29 cellular contexts compared by ENCODE assay signal in the genomic region with DNA sequence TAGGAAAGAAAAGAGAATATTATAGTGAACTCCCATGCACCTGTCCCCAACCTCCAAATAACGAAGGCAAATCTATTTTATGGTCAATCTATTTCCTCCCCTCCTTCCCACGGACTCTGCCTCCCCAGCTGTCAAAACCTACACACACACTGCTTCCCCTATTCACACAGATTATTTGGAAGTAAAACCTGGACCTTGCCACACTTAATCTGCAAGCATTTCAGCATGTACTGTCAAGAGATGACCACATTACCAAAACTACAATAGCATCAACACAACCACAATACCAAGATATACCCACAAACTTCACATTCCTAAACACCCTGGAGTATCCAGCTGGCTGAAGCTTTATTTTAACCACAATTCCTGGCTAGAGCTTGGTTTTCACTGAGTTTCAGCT. TPM values are rescaled to one million over a fixed set of nuclear protein-coding genes. Genes with fewer than 3 reads are reported as not detected.
A peak's percentile ranks its signal among the peaks of the same experiment; 100 is the strongest.
DNase-seq lines count a peak whose midpoint lies in the region; ATAC-seq, FAIRE-seq and TF ChIP-seq lines count a peak whose summit lies in the region.
"Had no signal": no experiment of that assay in that cellular context is flagged by ENCODE, and none has a peak within 500 bp of the region (broad histone marks: within the 10 kb centered on the region; RNA-seq: fewer than 3 reads in every experiment).

No MANE protein-coding gene starts in this region.

- no peak overlapping the region for H2AK5ac ChIP-seq in H1 (ENCODE audit: low read depth, low read length)

- H3K9me3 Mint-ChIP-seq in GM23338 (no peaks in the 10 kb centered on the region), neural crest cell (no peaks in the 10 kb centered on the region)
- no peaks in the 10 kb centered on the region for H3K9me3 Mint-ChIP-seq in activated CD4-positive, alpha-beta T cell treated with anti-CD3 and anti-CD28 coated beads, Interleukin-2, amount 10 ng/mL, durations not matched to agents 24 days and 14 days
- H3K9me3 Mint-ChIP-seq: CD8-positive, alpha-beta T cell had no signal

- H3K27me3 ChIP-seq in GM23338 (ENCODE audit: insufficient read depth) = peaks cover 100% of the 10 kb centered on the region
- no peaks in the 10 kb centered on the region for H3K27me3 ChIP-seq in Loucy (ENCODE audit: insufficient read depth, low read length, poor library complexity, severe bottlenecking)
- H3K27me3 ChIP-seq in H1 (replicated peaks in 1 of 4; ENCODE audit: control insufficient read depth in 3 of 4, extremely low read depth in 1 of 4, insufficient read depth in 3 of 4, low read length in 3 of 4) = peaks cover 67 to 97% (median 89%) of the 10 kb centered on the region in 4 experiments

- intact Hi-C loops in activated CD4-positive, alpha-beta T cell treated with anti-CD3 and anti-CD28 coated beads, Interleukin-2, amount 10 ng/mL, durations not matched to agents 24 days and 14 days (cut with micrococcal nuclease) = loop anchor here (5.0 to 10.0 kb wide), 3 partner anchors 363 to 895 kb away; a partner anchor contains a TSS

- WGBS in H1 (ENCODE audit: extremely low coverage in 1 of 2, insufficient coverage in 1 of 2, insufficient read length in 1 of 2, insufficient replicate concordance in 2 of 2, low coverage in 1 of 2, low lambda C conversion rate in 2 of 2, missing lambda C conversion rate in 1 of 2), 2 experiments = 45% methylated on average over 2 of the region's 2 CpGs; no CpG with 5 or more reads in 1 of the 2 experiments

- no peak for TF ChIP-seq POLR2A in H1 (IDR thresholded peaks at IDR 0.05; ENCODE audit: control extremely low read depth in 1 of 2, low read depth in 2 of 2, low read length in 2 of 2)

- peaks cover 6% of the 10 kb centered on the region for H3K23me2 ChIP-seq in H1 (ENCODE audit: low read depth, low read length)

- peaks cover 6% of the 10 kb centered on the region; the same call in 1 of the 2 replicates for H3F3A ChIP-seq in GM23338 (replicated peaks; ENCODE audit: low read depth)
- no peaks in the 10 kb centered on the region for H3F3A ChIP-seq in Loucy (ENCODE audit: low read depth)

- no peak overlapping the region for H3K14ac ChIP-seq in H1 (ENCODE audit: insufficient read length)

- H3K27ac Mint-ChIP-seq in GM23338 (no peak overlapping the region), neural crest cell (ENCODE audit: unreplicated experiment) (no peak overlapping the region)
- no peak overlapping the region for H3K27ac Mint-ChIP-seq in activated CD4-positive, alpha-beta T cell treated with anti-CD3 and anti-CD28 coated beads, Interleukin-2, amount 10 ng/mL, durations not matched to agents 24 days and 14 days
- H3K27ac Mint-ChIP-seq: CD8-positive, alpha-beta T cell had no signal

- no peaks in the 10 kb centered on the region for H3K36me3 ChIP-seq in GM23338 (ENCODE audit: insufficient read depth)
- H3K36me3 ChIP-seq in Loucy (ENCODE audit: insufficient read depth, low read length) = no peaks in the 10 kb centered on the region
- 0 out of 8 replicates have a peak, but pooled peaks cover 0 to 3% (median 0%) of the 10 kb centered on the region in 4 experiments for H3K36me3 ChIP-seq in H1 (ENCODE audit: control insufficient read depth in 2 of 4, insufficient read depth in 4 of 4, low read length in 3 of 4)
- H3K36me3 ChIP-seq: BLaER1, Peyer's patch had no signal

- CTCF ChIA-PET in H1 (lab: Charles Lee; ENCODE audit: partially characterized antibody) = interaction anchor here (0.6 to 15.5 kb wide), 14 partner anchors 11 to 515 kb away, joined by 3 to 531 read pairs (median 8); a partner anchor contains a TSS

- no peak overlapping the region for H3K4me3 ChIP-seq in GM23338
- H3K4me3 ChIP-seq in Loucy (ENCODE audit: low read length, poor library complexity, severe bottlenecking) = no peak overlapping the region
- no peak overlapping the region for H3K4me3 ChIP-seq in H1 (ENCODE audit: extremely low read depth in 1 of 4, insufficient read depth in 2 of 4, low read depth in 3 of 4, low read length in 4 of 4)
- H3K4me3 ChIP-seq: BLaER1, Peyer's patch had no signal

- no peak overlapping the region for H2BK12ac ChIP-seq in H1 (ENCODE audit: low read depth, low read length)

- H3K36me3 Mint-ChIP-seq in GM23338 (ENCODE audit: low read depth) (no peaks in the 10 kb centered on the region), neural crest cell (ENCODE audit: low read depth) (no peaks in the 10 kb centered on the region)
- H3K36me3 Mint-ChIP-seq in activated CD4-positive, alpha-beta T cell treated with anti-CD3 and anti-CD28 coated beads, Interleukin-2, amount 10 ng/mL, durations not matched to agents 24 days and 14 days (ENCODE audit: low read depth) = peaks cover 3% of the 10 kb centered on the region
- H3K36me3 Mint-ChIP-seq: CD8-positive, alpha-beta T cell had no signal

- H2AFZ ChIP-seq in GM23338 (no peak overlapping the region), Loucy (ENCODE audit: low read length) (0 out of 2 replicates have a peak overlapping the region, but pooled peaks have one; percentile 56), H1 (ENCODE audit: low read length) (no peak overlapping the region)

- TF ChIP-seq EP300 in H1 (IDR thresholded peaks at IDR 0.05; ENCODE audit: borderline replicate concordance in 1 of 2, low read depth in 2 of 2, low read length in 2 of 2) = no peak

- no peak for TF ChIP-seq RAD21 in H1 (IDR thresholded peaks at IDR 0.05 in 1 of 2, conservative IDR thresholded peaks at IDR 0.05 in 1 of 2; ENCODE audit: low read depth in 2 of 2, low read length in 2 of 2)

- H3K4me2 ChIP-seq in GM23338 = no peak overlapping the region
- H3K4me2 ChIP-seq in Loucy (ENCODE audit: low read depth, low read length, poor library complexity, severe bottlenecking) = no peak overlapping the region
- no peak overlapping the region; a peak in 1 of 4 replicates for H3K4me2 ChIP-seq in H1 (ENCODE audit: insufficient read depth in 1 of 2, low read depth in 2 of 2, low read length in 2 of 2)
- H3K4me2 ChIP-seq: BLaER1 had no signal

- TF ChIP-seq CTCF in GM23338 (conservative IDR thresholded peaks at IDR 0.05; ENCODE audit: low read depth in 2 of 2) (no peak), Loucy (conservative IDR thresholded peaks at IDR 0.05; ENCODE audit: low read length) (no peak), H1 (IDR thresholded peaks at IDR 0.05; ENCODE audit: control extremely low read depth in 1 of 3, insufficient read depth in 1 of 3, low read depth in 1 of 3, low read length in 3 of 3) (no peak), neural crest cell (conservative IDR thresholded peaks at IDR 0.05) (no peak)

- H3K4me1 Mint-ChIP-seq in GM23338 (peaks cover 27% of the 10 kb centered on the region), neural crest cell (peaks cover 12% of the 10 kb centered on the region)
- H3K4me1 Mint-ChIP-seq in activated CD4-positive, alpha-beta T cell treated with anti-CD3 and anti-CD28 coated beads, Interleukin-2, amount 10 ng/mL, durations not matched to agents 24 days and 14 days = peaks cover 9% of the 10 kb centered on the region

- no peak overlapping the region; the same call in 2 of the 3 replicates for H3K4me3 Mint-ChIP-seq in GM23338
- peak overlapping the region; percentile 11 for H3K4me3 Mint-ChIP-seq in neural crest cell
- H3K4me3 Mint-ChIP-seq in activated CD4-positive, alpha-beta T cell treated with anti-CD3 and anti-CD28 coated beads, Interleukin-2, amount 10 ng/mL, durations not matched to agents 24 days and 14 days = no peak overlapping the region

- no peak overlapping the region; the same call in 1 of the 2 replicates for H2BK15ac ChIP-seq in H1 (ENCODE audit: low read length)

- H4K20me1 ChIP-seq in GM23338 (replicated peaks; ENCODE audit: insufficient read depth) = peaks cover 12% of the 10 kb centered on the region
- no peaks in the 10 kb centered on the region for H4K20me1 ChIP-seq in Loucy (ENCODE audit: insufficient read depth, low read length, poor library complexity, severe bottlenecking)
- peaks cover 18 to 20% of the 10 kb centered on the region in 2 experiments for H4K20me1 ChIP-seq in H1 (replicated peaks in 1 of 2; ENCODE audit: control insufficient read depth in 1 of 2, insufficient read depth in 2 of 2, low read length in 2 of 2)

- DNase-seq in GM23338 (ENCODE audit: low spot score) = no peak
- no peak for DNase-seq in H1 (ENCODE audit: low read depth in 1 of 2, low spot score in 2 of 2)
- DNase-seq in neural crest cell (ENCODE audit: low read depth, low spot score) = no peak
- DNase-seq in NCI-H1092 treated with DMSO at 0.1 percent for 48 hours (lab: John Stamatoyannopoulos, UW) = no peak
- no peak for DNase-seq in A172 (ENCODE audit: low spot score)
- no peak for DNase-seq in activated CD4-positive, alpha-beta T cell treated with anti-CD3 and anti-CD28 coated beads, Interleukin-2, amount 10 ng/mL, durations not matched to agents 24 days and 14 days
- no peak for DNase-seq in left lobe of liver (ENCODE audit: low spot score)
- DNase-seq: CD8-positive, alpha-beta T cell; DMS153; KBM-7; NCI-H1105; NCI-H146; NCI-H2029 treated with DMSO at 0.1 percent for 48 hours; NCI-H2171; NCI-H345; NCI-H524 treated with DMSO at 0.1 percent for 48 hours; NCI-H82; Peyer's patch had no signal

- no peak overlapping the region for H3K23ac ChIP-seq in H1 (ENCODE audit: insufficient read length)

- no peak overlapping the region for H4K8ac ChIP-seq in H1 (ENCODE audit: extremely low read depth, insufficient read depth, low read length)

- H3K9ac ChIP-seq in Loucy (ENCODE audit: low read depth, low read length, poor library complexity, severe bottlenecking) (no peak overlapping the region), H1 (replicated peaks in 1 of 4; ENCODE audit: extremely low read depth in 1 of 4, low read depth in 3 of 4, low read length in 3 of 4) (no peak overlapping the region)
- H3K9ac ChIP-seq: BLaER1 had no signal

- ATAC-seq in GM23338 (no peak), left lobe of liver (no peak)
- ATAC-seq: CD8-positive, alpha-beta T cell; HepG2; SK-N-SH treated with all-trans-retinoic acid at 6 μM for 48 hours had no signal

- H3K18ac ChIP-seq in H1 (ENCODE audit: extremely low read depth, low read length) = no peak overlapping the region

- POLR2A ChIA-PET in H1 (lab: Charles Lee; ENCODE audit: partially characterized antibody) = interaction anchor here (0.6 to 4.6 kb wide), 2 partner anchors 33 to 334 kb away, joined by 6 to 24 read pairs; a partner anchor contains a TSS

- no peaks in the 10 kb centered on the region for H3K79me1 ChIP-seq in H1 (ENCODE audit: low read depth, low read length)

- H3K56ac ChIP-seq in H1 (replicated peaks; ENCODE audit: insufficient read length, low read depth, low read length) = no peak overlapping the region

- no peak overlapping the region for H2BK5ac ChIP-seq in H1 (ENCODE audit: low read depth, low read length)

- H3K27me3 Mint-ChIP-seq in GM23338 (ENCODE audit: insufficient read depth, low read depth, poor library complexity) = peaks cover 97% of the 10 kb centered on the region
- peaks cover 100% of the 10 kb centered on the region for H3K27me3 Mint-ChIP-seq in neural crest cell (ENCODE audit: low read depth)
- peaks cover 76% of the 10 kb centered on the region for H3K27me3 Mint-ChIP-seq in activated CD4-positive, alpha-beta T cell treated with anti-CD3 and anti-CD28 coated beads, Interleukin-2, amount 10 ng/mL, durations not matched to agents 24 days and 14 days

- H3K4ac ChIP-seq in H1 (replicated peaks; ENCODE audit: insufficient read length, low read depth, low read length) = no peak overlapping the region

- peaks cover 9% of the 10 kb centered on the region for H3K4me1 ChIP-seq in GM23338 (ENCODE audit: insufficient read depth)
- H3K4me1 ChIP-seq in Loucy (ENCODE audit: insufficient read depth, low read length, poor library complexity, severe bottlenecking) = peaks cover 5% of the 10 kb centered on the region
- peaks cover 0 to 26% (median 8%) of the 10 kb centered on the region in 4 experiments; a peak in 6 of 7 replicates for H3K4me1 ChIP-seq in H1 (replicated peaks in 1 of 4; ENCODE audit: control insufficient read depth in 3 of 4, insufficient read depth in 4 of 4, low read length in 3 of 4)

- H3K9me3 ChIP-seq in Loucy (ENCODE audit: insufficient read depth, low read depth, low read length) (no peaks in the 10 kb centered on the region), H1 (ENCODE audit: insufficient read depth in 2 of 2, low read depth in 1 of 2, low read length in 1 of 2) (no peaks in the 10 kb centered on the region)
- H3K9me3 ChIP-seq: Peyer's patch had no signal

- H3K27ac ChIP-seq in GM23338 (ENCODE audit: low read depth) (no peak overlapping the region), H1 (ENCODE audit: low read depth, low read length) (no peak overlapping the region)
- H3K27ac ChIP-seq: BLaER1, HL-60, Peyer's patch had no signal

- no peak overlapping the region for H2BK120ac ChIP-seq in H1 (replicated peaks; ENCODE audit: low read depth, low read length)

- H4K5ac ChIP-seq in H1 (ENCODE audit: insufficient read length, low read depth, low read length) = no peak overlapping the region

- H3K79me2 ChIP-seq in GM23338 (replicated peaks; ENCODE audit: insufficient read depth) (no peaks in the 10 kb centered on the region), Loucy (ENCODE audit: insufficient read depth, low read length) (no peaks in the 10 kb centered on the region), H1 (ENCODE audit: control insufficient read depth in 1 of 2, insufficient read depth in 2 of 2, low read length in 2 of 2) (no peaks in the 10 kb centered on the region)

- H2BK20ac ChIP-seq in H1 (ENCODE audit: low read length) = no peak overlapping the region

- no peak overlapping the region for H4K91ac ChIP-seq in H1 (replicated peaks; ENCODE audit: insufficient read length, low read length)

- FAIRE-seq in H1 (lab: Jason Lieb, UNC) = no peak
- FAIRE-seq: GM12891, GM18507, H54, HepG2 had no signal

- H3K9me2 ChIP-seq in GM23338 (ENCODE audit: insufficient read depth) (no peaks in the 10 kb centered on the region), Loucy (replicated peaks; ENCODE audit: low read depth, low read length) (no peaks in the 10 kb centered on the region)

RNA-seq across cellular contexts. Expression of a gene that starts 27.8 kb away (rescaled TPM):
- total RNA-seq in GM23338 (2014; rRNA removed; shearing (Covaris generic)) = not detected in 2 replicates
- polyA plus RNA-seq in GM23338 (2016; fragmentation: Nextera tagmentation; extraction: Ambion mirVana) (not detected in 2 replicates), H1 (2011; rRNA removed) (not detected in 2 replicates)
- not detected in 2 replicates for total RNA-seq in H1 (2021; fragmentation: NEBNext Ultra II Directional; extraction: Animal tissue kit (Norgen Biotek cat#: 25700))
- polyA plus RNA-seq in H1 (2011; cell fraction: cytosol; rRNA removed) = not detected
- not detected for polyA plus RNA-seq in H1 (2011; cell fraction: nucleus; rRNA removed)
- polyA plus RNA-seq in H1 (2012, experiment 1 of 2) = not detected in 4 replicates
- not detected for polyA plus RNA-seq in H1 (2012, experiment 2 of 2)
- not detected for polyA plus RNA-seq in H1 (2013, experiment 1 of 2)
- polyA plus RNA-seq in H1 (2013, experiment 2 of 2) = not detected
- polyA minus RNA-seq in H1 (2011; rRNA and poly(A)+ RNA removed) = not detected in 2 replicates
- polyA minus RNA-seq in H1 (2011; cell fraction: cytosol; rRNA and poly(A)+ RNA removed) = not detected
- polyA minus RNA-seq in H1 (2011; cell fraction: nucleus; rRNA and poly(A)+ RNA removed) = not detected
- total RNA-seq in neural crest cell (not detected in 2 replicates), left lobe of liver (not detected)
- total RNA-seq in A172 (2014; rRNA removed; shearing (Covaris generic)) = not detected in 2 replicates
- total RNA-seq in activated CD4-positive, alpha-beta T cell treated with anti-CD3 and anti-CD28 coated beads, Interleukin-2, amount 10 ng/mL, durations not matched to agents 24 days and 14 days = not detected in 2 replicates
- total RNA-seq: CD8-positive, alpha-beta T cell; G401; HepG2; HT-29; OCI-LY7; Peyer's patch had no signal
- polyA plus RNA-seq: HepG2 had no signal

RNA-seq across cellular contexts. Expression of a gene that starts 31.4 kb away (rescaled TPM):
- not detected in 2 replicates for total RNA-seq in GM23338 (2014; rRNA removed; shearing (Covaris generic))
- polyA plus RNA-seq in GM23338 (2016; fragmentation: Nextera tagmentation; extraction: Ambion mirVana) = not detected in 2 replicates
- total RNA-seq in H1 (2021; fragmentation: NEBNext Ultra II Directional; extraction: Animal tissue kit (Norgen Biotek cat#: 25700)) = not detected in 2 replicates
- 0.09 TPM in 1 of 2 replicates, not detected in the other for polyA plus RNA-seq in H1 (2011; rRNA removed)
- polyA plus RNA-seq in H1 (2011; cell fraction: cytosol; rRNA removed) = not detected
- polyA plus RNA-seq in H1 (2011; cell fraction: nucleus; rRNA removed) = not detected
- not detected in 4 replicates for polyA plus RNA-seq in H1 (2012, experiment 1 of 2)
- not detected for polyA plus RNA-seq in H1 (2012, experiment 2 of 2)
- polyA plus RNA-seq in H1 (2013, experiment 1 of 2) = 0.02 TPM
- not detected for polyA plus RNA-seq in H1 (2013, experiment 2 of 2)
- polyA minus RNA-seq in H1 (2011; rRNA and poly(A)+ RNA removed) = not detected in 2 replicates
- not detected for polyA minus RNA-seq in H1 (2011; cell fraction: cytosol; rRNA and poly(A)+ RNA removed)
- not detected for polyA minus RNA-seq in H1 (2011; cell fraction: nucleus; rRNA and poly(A)+ RNA removed)
- 0.16 and 0.23 TPM in 2 replicates for total RNA-seq in neural crest cell
- not detected in 2 replicates for total RNA-seq in A172 (2014; rRNA removed; shearing (Covaris generic))
- not detected in 2 replicates for total RNA-seq in activated CD4-positive, alpha-beta T cell treated with anti-CD3 and anti-CD28 coated beads, Interleukin-2, amount 10 ng/mL, durations not matched to agents 24 days and 14 days
- not detected for total RNA-seq in left lobe of liver
- total RNA-seq: CD8-positive, alpha-beta T cell; G401; HepG2; HT-29; OCI-LY7; Peyer's patch had no signal
- polyA plus RNA-seq: HepG2 had no signal
